ENCODE assay signal across 18 cellular contexts in the genomic region with DNA sequence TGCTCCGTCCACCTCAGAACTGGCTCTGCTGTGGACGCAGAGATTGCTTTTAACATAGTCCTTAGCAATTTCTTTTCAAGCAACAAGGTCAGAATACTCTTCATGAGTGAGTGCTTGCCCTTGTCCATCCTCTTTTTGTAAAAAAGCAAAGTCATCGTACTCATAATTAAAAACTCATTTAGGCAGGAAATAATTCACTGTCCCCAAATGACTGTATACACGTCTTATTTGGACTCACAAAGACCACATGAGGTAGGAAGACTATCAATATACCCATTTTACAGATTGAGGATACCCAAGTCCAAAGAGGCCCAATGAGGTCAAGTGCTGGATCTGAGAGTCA. TPM values are rescaled to one million over a fixed set of nuclear protein-coding genes. Genes with fewer than 3 reads are reported as not detected.
DNase-seq lines count a peak whose midpoint lies in the region; TF ChIP-seq lines count a peak whose summit lies in the region.
"Had no signal": no experiment of that assay in that cellular context is flagged by ENCODE, and none has a peak within 500 bp of the region (broad histone marks: within the 10 kb centered on the region; RNA-seq: fewer than 3 reads in every experiment).

No MANE protein-coding gene starts in this region.

- peak overlapping the region; percentile 32 for H3K27ac Mint-ChIP-seq in T-helper 1 cell treated with Interleukin-12 subunit alpha and Interleukin-12 subunit beta and Interleukin-4 antibody, amounts not matched to agents 30 μg/mL and 1 μg/mL, for 36 hours
- H3K27ac Mint-ChIP-seq in brain, result peak overlapping the region in 4 of 5 experiments; percentile 32 to 93 (median 84)
- H3K27ac Mint-ChIP-seq in neural progenitor cell, result peak overlapping the region; percentile 57
- H3K27ac Mint-ChIP-seq: progenitor cell of endocrine pancreas had no signal

- no peak overlapping the region for H2AFZ ChIP-seq in OCI-LY1 (ENCODE audit: low read length)
- no peak overlapping the region for H2AFZ ChIP-seq in neural progenitor cell (replicated peaks)

- H3K27ac ChIP-seq in OCI-LY1 (ENCODE audit: low read depth, low read length, poor library complexity, severe bottlenecking) (peak overlapping the region; percentile 95), neural progenitor cell (no peak overlapping the region)
- H3K27ac ChIP-seq: 22Rv1 had no signal

- H3K79me2 ChIP-seq in OCI-LY1 (ENCODE audit: insufficient read depth, low read length), result peaks cover 89% of the 10 kb centered on the region
- no peaks in the 10 kb centered on the region for H3K79me2 ChIP-seq in neural progenitor cell (ENCODE audit: low read depth)

- no peaks in the 10 kb centered on the region for H3K9me3 Mint-ChIP-seq in T-helper 1 cell treated with Interleukin-12 subunit alpha and Interleukin-12 subunit beta and Interleukin-4 antibody, amounts not matched to agents 30 μg/mL and 1 μg/mL, for 36 hours
- H3K9me3 Mint-ChIP-seq in brain (peaks cover 0 to 3% (median 0%) of the 10 kb centered on the region in 5 experiments), neural progenitor cell (peaks cover 3% of the 10 kb centered on the region)

- H3K4me1 Mint-ChIP-seq in T-helper 1 cell treated with Interleukin-12 subunit alpha and Interleukin-12 subunit beta and Interleukin-4 antibody, amounts not matched to agents 30 μg/mL and 1 μg/mL, for 36 hours (ENCODE audit: low read depth), result peaks cover 78% of the 10 kb centered on the region
- H3K4me1 Mint-ChIP-seq in brain (peaks cover 78% of the 10 kb centered on the region), neural progenitor cell (peaks cover 71% of the 10 kb centered on the region)

- H3K4me2 ChIP-seq in OCI-LY1 (ENCODE audit: low read length) (peak overlapping the region; percentile 63), neural progenitor cell (no peak overlapping the region)

- H3F3A ChIP-seq in OCI-LY1 (ENCODE audit: insufficient read depth, low read length) (no peaks in the 10 kb centered on the region), neural progenitor cell (ENCODE audit: low read depth) (peaks cover 17% of the 10 kb centered on the region)

- DNase-seq in T-helper 1 cell, result no peak
- no peak for DNase-seq in neural progenitor cell (ENCODE audit: low spot score)
- DNase-seq in T1000 (lab: John Stamatoyannopoulos, UW), result no peak
- no peak for DNase-seq in mucosa of gallbladder (ENCODE audit: low spot score)
- no peak for DNase-seq in HuH-7.5 (ENCODE audit: low spot score)
- DNase-seq: activated CD4-positive, alpha-beta T cell treated with anti-CD3 and anti-CD28 coated beads for 48 hours; GF-D8; head of caudate nucleus; MG63; midbrain; NCI-H2029 treated with DMSO at 0.1 percent for 48 hours; transverse colon had no signal

- H3K4me1 ChIP-seq in OCI-LY1 (ENCODE audit: insufficient read depth, low read length, severe bottlenecking), result peaks cover 85% of the 10 kb centered on the region
- peaks cover 46% of the 10 kb centered on the region for H3K4me1 ChIP-seq in neural progenitor cell

- TF ChIP-seq CTCF in OCI-LY1 (IDR thresholded peaks at IDR 0.05; ENCODE audit: low read length), result no peak
- TF ChIP-seq CTCF in brain (conservative IDR thresholded peaks at IDR 0.05), result no peak
- no peak for TF ChIP-seq CTCF in neural progenitor cell (IDR thresholded peaks at IDR 0.05)

- H3K27me3 Mint-ChIP-seq in T-helper 1 cell treated with Interleukin-12 subunit alpha and Interleukin-12 subunit beta and Interleukin-4 antibody, amounts not matched to agents 30 μg/mL and 1 μg/mL, for 36 hours (ENCODE audit: low read depth), result no peaks in the 10 kb centered on the region
- H3K27me3 Mint-ChIP-seq in brain (no peaks in the 10 kb centered on the region), neural progenitor cell (ENCODE audit: insufficient read depth, low read depth) (peaks cover 3% of the 10 kb centered on the region)
- H3K27me3 Mint-ChIP-seq: progenitor cell of endocrine pancreas had no signal

- peak overlapping the region; percentile 16 for H3K4me3 Mint-ChIP-seq in T-helper 1 cell treated with Interleukin-12 subunit alpha and Interleukin-12 subunit beta and Interleukin-4 antibody, amounts not matched to agents 30 μg/mL and 1 μg/mL, for 36 hours
- no peak overlapping the region for H3K4me3 Mint-ChIP-seq in brain
- peak overlapping the region; percentile 16 for H3K4me3 Mint-ChIP-seq in neural progenitor cell

- peak overlapping the region; percentile 39 for H3K4me3 ChIP-seq in OCI-LY1 (ENCODE audit: low read depth, low read length, poor library complexity, severe bottlenecking)
- H3K4me3 ChIP-seq in neural progenitor cell, result no peak overlapping the region
- H3K4me3 ChIP-seq: MG63, Peyer's patch, transverse colon had no signal

- no peaks in the 10 kb centered on the region for H4K20me1 ChIP-seq in OCI-LY1 (ENCODE audit: insufficient read depth, low read length)
- H4K20me1 ChIP-seq in neural progenitor cell (ENCODE audit: low read depth), result peaks cover 4% of the 10 kb centered on the region

- H3K9me3 ChIP-seq in OCI-LY1 (ENCODE audit: low read length) (no peaks in the 10 kb centered on the region), neural progenitor cell (ENCODE audit: low read depth) (no peaks in the 10 kb centered on the region)
- H3K9me3 ChIP-seq: MG63, Peyer's patch, transverse colon had no signal

- peaks cover 42% of the 10 kb centered on the region for H3K36me3 Mint-ChIP-seq in T-helper 1 cell treated with Interleukin-12 subunit alpha and Interleukin-12 subunit beta and Interleukin-4 antibody, amounts not matched to agents 30 μg/mL and 1 μg/mL, for 36 hours (ENCODE audit: low read depth)
- H3K36me3 Mint-ChIP-seq in brain, result peaks cover 5% of the 10 kb centered on the region
- H3K36me3 Mint-ChIP-seq in neural progenitor cell, result peaks cover 9% of the 10 kb centered on the region

- H3K27me3 ChIP-seq in OCI-LY1 (ENCODE audit: insufficient read depth, low read length) (no peaks in the 10 kb centered on the region), neural progenitor cell (no peaks in the 10 kb centered on the region)
- H3K27me3 ChIP-seq: MG63, Peyer's patch, transverse colon had no signal

- H3K36me3 ChIP-seq in OCI-LY1 (ENCODE audit: insufficient read depth, low read length) (peaks cover 82% of the 10 kb centered on the region), neural progenitor cell (no peaks in the 10 kb centered on the region)
- H3K36me3 ChIP-seq: transverse colon had no signal

- peak overlapping the region; percentile 53 for H3K9ac ChIP-seq in OCI-LY1 (ENCODE audit: low read length)
- H3K9ac ChIP-seq in neural progenitor cell, result no peak overlapping the region

- no peaks in the 10 kb centered on the region for H3K9me2 ChIP-seq in OCI-LY1 (ENCODE audit: low read depth, low read length)

RNA-seq across cellular contexts. Expression of a gene that starts 13.2 kb away (rescaled TPM):
- polyA plus RNA-seq in brain (ENCODE audit: insufficient read depth, low read depth, low replicate concordance), result 85.7 TPM
- total RNA-seq in neural progenitor cell (ENCODE audit: low replicate concordance) (1.6 and 4.5 TPM in 2 replicates), mucosa of gallbladder (30.6 TPM)

Comparison
In these comparisons a context has a peak if more than half of its experiments do, and no peak if none do; other contexts are left out.
1. H3K27ac Mint-ChIP-seq: peak in every context shown above with its lines; median percentile 84 in brain; 57 in neural progenitor cell; 32 in T-helper 1 cell treated with Interleukin-12 subunit alpha and Interleukin-12 subunit beta and Interleukin-4 antibody, amounts not matched to agents 30 μg/mL and 1 μg/mL, for 36 hours.
2. H3K4me3 Mint-ChIP-seq: peak in T-helper 1 cell treated with Interleukin-12 subunit alpha and Interleukin-12 subunit beta and Interleukin-4 antibody, amounts not matched to agents 30 μg/mL and 1 μg/mL, for 36 hours (single experiment) and neural progenitor cell (single experiment); none in brain (0 of 5).